In genomic region chr16:31868701-31869167, GRCh38 we compare ENCODE assay signal across 8 cellular contexts. TPM values are rescaled to one million over a fixed set of nuclear protein-coding genes. Genes with fewer than 3 reads are reported as not detected.
DNase-seq lines count a peak whose midpoint lies in the region; ATAC-seq and TF ChIP-seq lines count a peak whose summit lies in the region.

No MANE protein-coding gene starts in this region.

- H3K27ac Mint-ChIP-seq in neural crest cell (ENCODE audit: unreplicated experiment) = no peak overlapping the region
- peak overlapping the region; percentile 77 to 95 for H3K27ac Mint-ChIP-seq in stimulated activated naive CD8-positive, alpha-beta T cell treated with anti-CD3 and anti-CD28 coated beads, Interleukin-15, amount 100 ng/mL, for 72 hours

- peaks cover 55% of the 10 kb centered on the region for H3K4me1 Mint-ChIP-seq in activated T-cell treated with anti-CD3 and anti-CD28 coated beads, Interleukin-2, amount 50 U/mL, for 4 hours (ENCODE audit: low read depth)
- peaks cover 4% of the 10 kb centered on the region for H3K4me1 Mint-ChIP-seq in neural crest cell
- peaks cover 76% of the 10 kb centered on the region for H3K4me1 Mint-ChIP-seq in stimulated activated naive CD8-positive, alpha-beta T cell treated with anti-CD3 and anti-CD28 coated beads, Interleukin-15, amount 100 ng/mL, for 72 hours

- DNase-seq in AG09309 (ENCODE audit: low read depth) = no peak
- peak; percentile 77 to 96 (median 95) for DNase-seq in Peyer's patch
- DNase-seq in activated T-cell treated with anti-CD3 and anti-CD28 coated beads, Interleukin-2, amount 50 U/mL, for 4 hours = peak; percentile 79
- peak; percentile 55 for DNase-seq in fibroblast of gingiva (ENCODE audit: low read depth)
- peak; percentile 86 for DNase-seq in neural crest cell (ENCODE audit: low read depth, low spot score)
- DNase-seq in stimulated activated naive CD8-positive, alpha-beta T cell treated with anti-CD3 and anti-CD28 coated beads, Interleukin-15, amount 100 ng/mL, for 72 hours = peak; percentile 77 to 81

- no peak for TF ChIP-seq EP300 in Ishikawa (IDR thresholded peaks at IDR 0.05; ENCODE audit: borderline replicate concordance)

- H3K36me3 Mint-ChIP-seq in activated T-cell treated with anti-CD3 and anti-CD28 coated beads, Interleukin-2, amount 50 U/mL, for 4 hours (ENCODE audit: insufficient read depth) = no peaks in the 10 kb centered on the region
- no peaks in the 10 kb centered on the region for H3K36me3 Mint-ChIP-seq in neural crest cell (ENCODE audit: low read depth)

- no peaks in the 10 kb centered on the region for H3K27me3 Mint-ChIP-seq in activated T-cell treated with anti-CD3 and anti-CD28 coated beads, Interleukin-2, amount 50 U/mL, for 4 hours (ENCODE audit: low read depth)
- H3K27me3 Mint-ChIP-seq in neural crest cell (ENCODE audit: low read depth) = peaks cover 61% of the 10 kb centered on the region
- no peaks in the 10 kb centered on the region for H3K27me3 Mint-ChIP-seq in stimulated activated naive CD8-positive, alpha-beta T cell treated with anti-CD3 and anti-CD28 coated beads, Interleukin-15, amount 100 ng/mL, for 72 hours

- peak overlapping the region; percentile 66 for H3K4me3 Mint-ChIP-seq in activated T-cell treated with anti-CD3 and anti-CD28 coated beads, Interleukin-2, amount 50 U/mL, for 4 hours
- H3K4me3 Mint-ChIP-seq in neural crest cell = peak overlapping the region; percentile 41
- peak overlapping the region; percentile 67 to 83 for H3K4me3 Mint-ChIP-seq in stimulated activated naive CD8-positive, alpha-beta T cell treated with anti-CD3 and anti-CD28 coated beads, Interleukin-15, amount 100 ng/mL, for 72 hours

- peak overlapping the region in 3 of 4 donors; percentile 18 to 80 (median 23) for H3K27ac ChIP-seq in Peyer's patch

- peak; percentile 80 for TF ChIP-seq RAD21 in Ishikawa (IDR thresholded peaks at IDR 0.05; ENCODE audit: low read depth)

- no peaks in the 10 kb centered on the region for H3K36me3 ChIP-seq in Peyer's patch

- no peak for TF ChIP-seq POLR2A in Peyer's patch (IDR thresholded peaks at IDR 0.05)

- peak; percentile 37 for ATAC-seq in GM18861 (IDR thresholded peaks at IDR 0.05; ENCODE audit: unreplicated experiment)
- ATAC-seq in activated T-cell treated with anti-CD3 and anti-CD28 coated beads, Interleukin-2, amount 50 U/mL, for 4 hours = peak; percentile 64 to 67
- peak; percentile 82 for ATAC-seq in stimulated activated naive CD8-positive, alpha-beta T cell treated with anti-CD3 and anti-CD28 coated beads, Interleukin-15, amount 100 ng/mL, for 72 hours

- TF ChIP-seq CTCF in AG09309 (IDR thresholded peaks at IDR 0.05; ENCODE audit: control insufficient read depth, insufficient read depth, low read depth, low read length, missing control alignments) = peak; percentile 71
- peak; percentile 80 to 90 (median 84) for TF ChIP-seq CTCF in Peyer's patch (IDR thresholded peaks at IDR 0.05)
- peak; percentile 86 for TF ChIP-seq CTCF in neural crest cell (conservative IDR thresholded peaks at IDR 0.05)

- peaks cover 0 to 13% (median 9%) of the 10 kb centered on the region in 4 donors for H3K4me1 ChIP-seq in Peyer's patch

- H3K4me3 ChIP-seq in AG09309 (ENCODE audit: control insufficient read depth, low read depth, low read length) (peak overlapping the region; percentile 1; the same call in 1 of the 2 replicates), Peyer's patch (peak overlapping the region in 2 of 4 donors; percentile 7 to 10)

- peaks cover 7% of the 10 kb centered on the region for H3K9me3 Mint-ChIP-seq in activated T-cell treated with anti-CD3 and anti-CD28 coated beads, Interleukin-2, amount 50 U/mL, for 4 hours
- H3K9me3 Mint-ChIP-seq in neural crest cell = no peaks in the 10 kb centered on the region
- no peaks in the 10 kb centered on the region for H3K9me3 Mint-ChIP-seq in stimulated activated naive CD8-positive, alpha-beta T cell treated with anti-CD3 and anti-CD28 coated beads, Interleukin-15, amount 100 ng/mL, for 72 hours

- H3K27me3 ChIP-seq in Peyer's patch = no peaks in the 10 kb centered on the region

- no peaks in the 10 kb centered on the region for H3K9me3 ChIP-seq in Peyer's patch

TF ChIP-seq in Ishikawa, 13 proteins besides CTCF, POLR2A, EP300 and RAD21:
- no peak for TF ChIP-seq TEAD4 (IDR thresholded peaks at IDR 0.05)
- no peak for TF ChIP-seq TAF1 (IDR thresholded peaks at IDR 0.05; ENCODE audit: low read depth)
- no peak for TF ChIP-seq YY1 (IDR thresholded peaks at IDR 0.05; ENCODE audit: low read depth)
- TF ChIP-seq ZBTB7A (IDR thresholded peaks at IDR 0.05; ENCODE audit: low read depth) = no peak
- no peak for TF ChIP-seq USF1 (IDR thresholded peaks at IDR 0.05)
- TF ChIP-seq CEBPB (IDR thresholded peaks at IDR 0.05) = no peak
- no peak for TF ChIP-seq CREB1 (IDR thresholded peaks at IDR 0.05; ENCODE audit: low read depth)
- no peak for TF ChIP-seq NFIC (IDR thresholded peaks at IDR 0.05)
- no peak for TF ChIP-seq REST (IDR thresholded peaks at IDR 0.05; ENCODE audit: low read depth)
- TF ChIP-seq TCF12 (IDR thresholded peaks at IDR 0.05; ENCODE audit: low read depth) = no peak
- no peak for TF ChIP-seq FOXM1 (IDR thresholded peaks at IDR 0.05; ENCODE audit: borderline replicate concordance, low read depth)
- no peak for TF ChIP-seq EGR1 (IDR thresholded peaks at IDR 0.05)

RNA-seq across cellular contexts. Expression of gene ZNF267, which starts 4.9 kb away (rescaled TPM):
- total RNA-seq in Peyer's patch = 10 to 100 TPM; 10.6 to 51.2 (median 12.0) TPM
- 10 to 100 TPM; 52.7 to 69.4 (median 66.9) TPM for total RNA-seq in activated T-cell treated with anti-CD3 and anti-CD28 coated beads, Interleukin-2, amount 50 U/mL, for 4 hours
- 13.6 and 15.0 TPM in 2 replicates for total RNA-seq in neural crest cell
